ENCODE assay signal across 12 cellular contexts in genomic region chr9:41188439-41188838, GRCh38. TPM values are rescaled to one million over a fixed set of nuclear protein-coding genes. Genes with fewer than 3 reads are reported as not detected.
"Had no signal": no experiment of that assay in that cellular context is flagged by ENCODE, and none has a peak within 500 bp of the region (broad histone marks: within the 10 kb centered on the region; RNA-seq: fewer than 3 reads in every experiment).

No MANE protein-coding gene starts in this region.

RNA-seq across cellular contexts. Expression of gene FOXD4L6, which starts 60.0 kb away (rescaled TPM):
- total RNA-seq: chondrocyte, colonic mucosa, endodermal cell, epithelial cell of proximal tubule, esophagus mucosa, fibroblast of lung, fibroblast of villous mesenchyme, foreskin keratinocyte, gastrocnemius medialis, gastroesophageal sphincter, glomerular endothelial cell, heart left ventricle had no signal
